ENCODE assay signal across 23 cellular contexts in genomic region chr15:97012986-97013385, GRCh38.
"Had no signal": no experiment of that assay in that cellular context is flagged by ENCODE, and none has a peak within 500 bp of the region (broad histone marks: within the 10 kb centered on the region; RNA-seq: fewer than 3 reads in every experiment).

No MANE protein-coding gene starts in this region.

- H3K27ac ChIP-seq: left ventricle myocardium inferior, ovary, right atrium auricular region, right lobe of liver, skin epidermis, stomach, testis, thyroid gland, transverse colon, upper lobe of right lung had no signal

- H3K27me3 Mint-ChIP-seq: naive B cell; stimulated activated naive B cell treated with anti-CD40 and anti-IgM and Interleukin-4, amounts not matched to agents 10 μg/mL and 1 μg/mL and 100 μg/mL, for 72 hours had no signal

- H3K4me1 Mint-ChIP-seq: immature natural killer cell; naive B cell; natural killer cell; stimulated activated naive B cell treated with anti-CD40 and anti-IgM and Interleukin-4, amounts not matched to agents 10 μg/mL and 1 μg/mL and 100 μg/mL, for 72 hours had no signal

- H3K4me3 Mint-ChIP-seq: immature natural killer cell; naive B cell; natural killer cell; nephron progenitor cell; stimulated activated naive B cell treated with anti-CD40 and anti-IgM and Interleukin-4, amounts not matched to agents 10 μg/mL and 1 μg/mL and 100 μg/mL, for 72 hours had no signal

- H3K27me3 ChIP-seq: ovary, right atrium auricular region, right lobe of liver, stomach, testis, thyroid gland, transverse colon, upper lobe of right lung had no signal

- ATAC-seq: natural killer cell; right lobe of liver; stimulated activated naive B cell treated with anti-CD40 and anti-IgM and Interleukin-4, amounts not matched to agents 10 μg/mL and 1 μg/mL and 100 μg/mL, for 72 hours; stimulated activated naive CD8-positive, alpha-beta T cell treated with anti-CD3 and anti-CD28 coated beads, Interleukin-15, Interleukin-2, amounts not matched to agents 100 U/mL and 50 U/mL, for 24 hours; upper lobe of right lung had no signal

- H3K36me3 Mint-ChIP-seq: immature natural killer cell; naive B cell; natural killer cell; stimulated activated naive B cell treated with anti-CD40 and anti-IgM and Interleukin-4, amounts not matched to agents 10 μg/mL and 1 μg/mL and 100 μg/mL, for 72 hours had no signal

- H3K27ac Mint-ChIP-seq: immature natural killer cell; naive B cell; natural killer cell; nephron progenitor cell; progenitor cell of endocrine pancreas; stimulated activated naive B cell treated with anti-CD40 and anti-IgM and Interleukin-4, amounts not matched to agents 10 μg/mL and 1 μg/mL and 100 μg/mL, for 72 hours had no signal

- H3K4me1 ChIP-seq: left ventricle myocardium inferior, right atrium auricular region, right lobe of liver, stomach, testis, thyroid gland, transverse colon, upper lobe of right lung had no signal

- H3K4me3 ChIP-seq: left ventricle myocardium inferior, lung, ovary, right atrium auricular region, right lobe of liver, skin epidermis, stomach, testis, thyroid gland, transverse colon, upper lobe of right lung had no signal

- DNase-seq: hypothalamus; immature natural killer cell; left ventricle myocardium inferior; naive B cell; natural killer cell; nephron progenitor cell; ovary; right lobe of liver; stimulated activated CD4-positive, alpha-beta T cell treated with anti-CD3 and anti-CD28 coated beads, Interleukin-12 subunit alpha, Interleukin-12 subunit beta, amount 100 ng/mL, for 4 hours; stimulated activated CD4-positive, alpha-beta T cell treated with anti-CD3 and anti-CD28 coated beads, Interleukin-15, amount 100 ng/mL, for 24 hours; stimulated activated CD4-positive, alpha-beta T cell treated with anti-CD3 and anti-CD28 coated beads, Interleukin-2, amount 100 ng/mL, for 24 hours; stimulated activated CD4-positive, alpha-beta T cell treated with anti-CD3 and anti-CD28 coated beads, Interleukin-4, amount 100 ng/mL, for 1 hour; stimulated activated naive B cell treated with anti-CD40 and anti-IgM and Interleukin-4, amounts not matched to agents 10 μg/mL and 1 μg/mL and 100 μg/mL, for 72 hours; stimulated activated naive CD8-positive, alpha-beta T cell treated with anti-CD3 and anti-CD28 coated beads, Interleukin-15, Interleukin-2, amounts not matched to agents 100 U/mL and 50 U/mL, for 24 hours; stomach; testis; thyroid gland; transverse colon; upper lobe of right lung had no signal

- H3K36me3 ChIP-seq: left ventricle myocardium inferior, ovary, right atrium auricular region, right lobe of liver, stomach, thyroid gland, transverse colon, upper lobe of right lung had no signal

- H3K9me3 ChIP-seq: ovary, right lobe of liver, testis, thyroid gland, transverse colon, upper lobe of right lung had no signal
